1 cellular context compared by ENCODE assay signal in the genomic region with DNA sequence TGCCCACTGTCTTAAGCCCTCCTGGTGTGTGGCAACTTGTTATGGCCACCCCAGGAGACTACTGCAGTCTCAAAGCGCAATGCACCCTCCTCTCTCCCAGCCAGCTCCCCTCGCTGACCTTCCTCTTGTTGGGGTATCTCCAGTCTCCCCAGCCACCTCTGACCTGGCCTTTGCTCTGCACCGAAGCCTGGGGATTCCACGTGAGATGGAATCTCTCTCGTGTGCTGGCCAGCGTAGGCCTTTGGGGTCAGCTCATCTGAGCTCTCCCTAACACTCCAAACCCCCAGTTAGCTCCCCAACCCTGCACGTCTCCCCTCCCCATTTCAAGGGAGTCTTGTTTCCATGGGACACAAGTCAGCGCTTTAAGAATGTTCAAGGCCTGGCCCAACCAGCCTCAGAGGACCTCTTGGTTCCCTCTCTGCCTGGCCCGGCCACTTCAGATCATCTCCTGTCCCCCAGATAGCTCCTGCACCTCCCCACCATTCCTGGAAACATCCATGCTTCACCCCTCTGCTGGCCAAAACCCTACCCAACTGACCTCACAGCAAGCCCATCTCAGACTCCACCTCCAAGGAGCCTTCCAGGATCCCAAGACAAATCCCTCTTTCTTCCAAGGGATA.
TF ChIP-seq lines count a peak whose summit lies in the region.

No MANE protein-coding gene starts in this region.

TF ChIP-seq in HCT116, 20 proteins besides CTCF, POLR2A, EP300 and RAD21 (continued from another document):
- TF ChIP-seq, protein P1, sequence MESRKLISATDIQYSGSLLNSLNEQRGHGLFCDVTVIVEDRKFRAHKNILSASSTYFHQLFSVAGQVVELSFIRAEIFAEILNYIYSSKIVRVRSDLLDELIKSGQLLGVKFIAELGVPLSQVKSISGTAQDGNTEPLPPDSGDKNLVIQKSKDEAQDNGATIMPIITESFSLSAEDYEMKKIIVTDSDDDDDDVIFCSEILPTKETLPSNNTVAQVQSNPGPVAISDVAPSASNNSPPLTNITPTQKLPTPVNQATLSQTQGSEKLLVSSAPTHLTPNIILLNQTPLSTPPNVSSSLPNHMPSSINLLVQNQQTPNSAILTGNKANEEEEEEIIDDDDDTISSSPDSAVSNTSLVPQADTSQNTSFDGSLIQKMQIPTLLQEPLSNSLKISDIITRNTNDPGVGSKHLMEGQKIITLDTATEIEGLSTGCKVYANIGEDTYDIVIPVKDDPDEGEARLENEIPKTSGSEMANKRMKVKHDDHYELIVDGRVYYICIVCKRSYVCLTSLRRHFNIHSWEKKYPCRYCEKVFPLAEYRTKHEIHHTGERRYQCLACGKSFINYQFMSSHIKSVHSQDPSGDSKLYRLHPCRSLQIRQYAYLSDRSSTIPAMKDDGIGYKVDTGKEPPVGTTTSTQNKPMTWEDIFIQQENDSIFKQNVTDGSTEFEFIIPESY (IDR thresholded peaks at IDR 0.05; ENCODE audit: extremely low read depth, insufficient replicate concordance, low read length): no peak
- TF ChIP-seq EZH2 (IDR thresholded peaks at IDR 0.05) (no peak), TCF7L2 (IDR thresholded peaks at IDR 0.05; ENCODE audit: borderline replicate concordance, extremely low read depth, insufficient read depth, insufficient read length) (no peak), ELF1 (IDR thresholded peaks at IDR 0.05; ENCODE audit: borderline replicate concordance, low read depth) (no peak)
